10 cellular contexts compared by ENCODE assay signal in genomic region chr18:26546875-26547301, GRCh38. TPM values are rescaled to one million over a fixed set of nuclear protein-coding genes. Genes with fewer than 3 reads are reported as not detected.
DNase-seq lines count a peak whose midpoint lies in the region; ATAC-seq, FAIRE-seq and TF ChIP-seq lines count a peak whose summit lies in the region.
"Had no signal": no experiment of that assay in that cellular context is flagged by ENCODE, and none has a peak within 500 bp of the region (broad histone marks: within the 10 kb centered on the region; RNA-seq: fewer than 3 reads in every experiment).

No MANE protein-coding gene starts in this region.

- intact Hi-C loops in pancreas (cut with DNase I), result loop anchor here in 1 of 3 donors (10.0 kb wide), 1 partner anchor 62 kb away; no protein-coding TSS in a partner anchor

- no peaks in the 10 kb centered on the region for H3K9me3 ChIP-seq in pancreas

- TF ChIP-seq CTCF in GM06990 (IDR thresholded peaks at IDR 0.05; ENCODE audit: insufficient read depth, low read length, poor library complexity, severe bottlenecking), result no peak
- no peak for TF ChIP-seq CTCF in foreskin keratinocyte (conservative IDR thresholded peaks at IDR 0.05)
- TF ChIP-seq CTCF in pancreas (IDR thresholded peaks at IDR 0.05), result no peak
- no peak for TF ChIP-seq CTCF in D721Med (IDR thresholded peaks at IDR 0.05; ENCODE audit: insufficient read depth, missing control alignments)

- no peaks in the 10 kb centered on the region for H3K9me3 Mint-ChIP-seq in activated T-helper 17 cell treated with anti-CD3 and anti-CD28 coated beads, Interleukin-2, amount 50 U/mL, for 72 hours

- no peaks in the 10 kb centered on the region; the same call in 1 of the 2 replicates for H3K36me3 ChIP-seq in GM06990 (ENCODE audit: control insufficient read depth, insufficient read depth, low read length)
- H3K36me3 ChIP-seq in pancreas, result no peaks in the 10 kb centered on the region

- 73 to 83% methylated on average over 35 of the region's 35 CpGs for WGBS in pancreas, 2 donors

- H3K27ac Mint-ChIP-seq in activated T-helper 17 cell treated with anti-CD3 and anti-CD28 coated beads, Interleukin-2, amount 50 U/mL, for 72 hours, result no peak overlapping the region

- no peak for FAIRE-seq in pancreas (lab: Jason Lieb, UNC)
- no peak for FAIRE-seq in D721Med (lab: Jason Lieb, UNC)

- peak overlapping the region; percentile 74 for H3K4me3 Mint-ChIP-seq in activated T-helper 17 cell treated with anti-CD3 and anti-CD28 coated beads, Interleukin-2, amount 50 U/mL, for 72 hours

- DNase-seq in GM06990 (ENCODE audit: extremely low read depth, insufficient read length), result peak; percentile 7
- no peak for DNase-seq in foreskin keratinocyte
- peak in 4 of 6 donors; percentile 21 to 80 (median 38) for DNase-seq in pancreas
- no peak for DNase-seq in inferior parietal cortex (ENCODE audit: extremely low spot score)
- no peak for DNase-seq in D721Med (ENCODE audit: insufficient read length, low spot score)
- DNase-seq in stimulated activated naive CD4-positive, alpha-beta T cell treated with Interleukin-2 at 50 U/mL for 16 hours (lab: John Stamatoyannopoulos, UW), result no peak
- DNase-seq in NCI-H82 treated with DMSO at 0.1 percent for 48 hours (lab: John Stamatoyannopoulos, UW; ENCODE audit: unreplicated experiment), result no peak
- DNase-seq: NCI-H2081 treated with DMSO at 0.1 percent for 48 hours; stimulated activated CD4-positive, alpha-beta T cell treated with anti-CD3 and anti-CD28 coated beads, Interleukin-2, amount 100 ng/mL, for 48 hours had no signal

- peaks cover 13% of the 10 kb centered on the region for H3K4me1 ChIP-seq in foreskin keratinocyte
- H3K4me1 ChIP-seq in pancreas, result peaks cover 3 to 48% (median 35%) of the 10 kb centered on the region in 3 donors

- no peaks in the 10 kb centered on the region for H3K36me3 Mint-ChIP-seq in activated T-helper 17 cell treated with anti-CD3 and anti-CD28 coated beads, Interleukin-2, amount 50 U/mL, for 72 hours (ENCODE audit: low read depth)

- no peaks in the 10 kb centered on the region for H3K4me1 Mint-ChIP-seq in activated T-helper 17 cell treated with anti-CD3 and anti-CD28 coated beads, Interleukin-2, amount 50 U/mL, for 72 hours

- peaks cover 8% of the 10 kb centered on the region for H3K27me3 Mint-ChIP-seq in activated T-helper 17 cell treated with anti-CD3 and anti-CD28 coated beads, Interleukin-2, amount 50 U/mL, for 72 hours

- H3K27me3 ChIP-seq in GM06990 (replicated peaks; ENCODE audit: control insufficient read depth, insufficient read depth, low read length), result no peaks in the 10 kb centered on the region
- H3K27me3 ChIP-seq in foreskin keratinocyte, result no peaks in the 10 kb centered on the region
- H3K27me3 ChIP-seq in pancreas, result no peaks in the 10 kb centered on the region

- H3K4me3 ChIP-seq in GM06990 (replicated peaks; ENCODE audit: low read depth, low read length) (no peak overlapping the region), pancreas (peak overlapping the region in 2 of 4 donors; percentile 79 to 86)

- ATAC-seq in activated T-helper 17 cell treated with anti-CD3 and anti-CD28 coated beads, Interleukin-2, amount 50 U/mL, for 72 hours (replicated peaks), result no peak
- ATAC-seq in foreskin keratinocyte (no peak), pancreas (no peak)

- H3K27ac ChIP-seq in foreskin keratinocyte (peak overlapping the region; percentile 29), pancreas (no peak overlapping the region)

RNA-seq across cellular contexts. Expression of gene KCTD1, which starts 1.5 kb away (rescaled TPM):
- total RNA-seq in activated T-helper 17 cell treated with anti-CD3 and anti-CD28 coated beads, Interleukin-2, amount 50 U/mL, for 72 hours, result 1 to 10 TPM; 2.0 to 3.2 TPM
- total RNA-seq in foreskin keratinocyte (46.6 and 50.5 TPM in 2 replicates), pancreas (10 to 100 TPM in 1 of 6 donors, 1 to 10 TPM in 5; 6.8 to 16.8 (median 9.0) TPM)
- polyA plus RNA-seq in foreskin keratinocyte (33.7 and 34.9 TPM in 2 replicates), pancreas (1 to 10 TPM; 4.3 to 6.4 TPM)

Comparison
In these comparisons a context has a peak if more than half of its experiments do, and no peak if none do; other contexts are left out.
1. DNase-seq: peak in GM06990 (single experiment) and pancreas (4 of 6); none in foreskin keratinocyte (0 of 2), inferior parietal cortex (single experiment), D721Med (single experiment), stimulated activated naive CD4-positive, alpha-beta T cell treated with Interleukin-2 at 50 U/mL for 16 hours (single experiment) and NCI-H82 treated with DMSO at 0.1 percent for 48 hours (single experiment).